Comparison of ENCODE assay signal across 24 cellular contexts in the genomic region with DNA sequence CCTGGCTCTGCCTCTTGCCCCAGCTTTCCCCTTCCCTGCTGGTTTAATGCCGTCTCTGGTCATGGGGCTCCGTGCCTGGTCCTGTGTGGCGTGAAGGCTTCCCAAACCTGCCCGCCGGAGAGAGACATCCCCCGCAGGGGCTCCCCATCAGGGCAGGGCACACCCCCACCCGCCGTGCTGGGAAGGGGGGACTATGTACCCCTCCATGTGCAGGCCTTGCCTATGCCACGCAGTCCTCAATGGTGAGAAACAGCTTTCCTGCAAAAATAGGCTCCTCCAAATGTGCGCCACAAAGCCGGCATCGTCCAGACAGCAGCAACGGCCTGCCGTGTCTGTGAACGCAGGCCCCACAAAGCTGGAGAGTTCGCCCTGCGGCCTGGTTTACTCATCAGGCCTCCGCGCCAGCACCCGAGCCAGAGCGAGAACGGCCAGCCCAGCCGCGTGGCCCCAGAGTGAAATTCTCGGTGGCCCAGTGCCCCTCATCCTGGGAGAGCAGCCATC.
"Had no signal": no experiment of that assay in that cellular context is flagged by ENCODE, and none has a peak within 500 bp of the region (broad histone marks: within the 10 kb centered on the region; RNA-seq: fewer than 3 reads in every experiment).

No MANE protein-coding gene starts in this region.

- H3K36me3 Mint-ChIP-seq: activated CD8-positive, alpha-beta memory T cell treated with anti-CD3 and anti-CD28 coated beads, Interleukin-2, amount 10 ng/mL, durations not matched to agents 7 days and 5 days; activated naive CD4-positive, alpha-beta T cell treated with anti-CD3 and anti-CD28 coated beads, Interleukin-2, amount 50 U/mL, for 72 hours had no signal

- H3K4me1 Mint-ChIP-seq: activated B cell treated with CpG ODN at 0.5 μM for 24 hours; activated CD4-positive, alpha-beta T cell treated with anti-CD3 and anti-CD28 coated beads, Interleukin-2, amount 10 ng/mL, durations not matched to agents 24 days and 14 days; activated CD8-positive, alpha-beta memory T cell treated with anti-CD3 and anti-CD28 coated beads, Interleukin-2, amount 10 ng/mL, durations not matched to agents 7 days and 5 days; activated naive CD8-positive, alpha-beta T cell treated with anti-CD3 and anti-CD28 coated beads, Interleukin-2, amount 50 U/mL, for 24 hours had no signal

- H3K9me3 Mint-ChIP-seq: activated B cell treated with CpG ODN at 0.5 μM for 24 hours; activated CD4-positive, alpha-beta T cell treated with anti-CD3 and anti-CD28 coated beads, Interleukin-2, amount 10 ng/mL, durations not matched to agents 24 days and 14 days; activated naive CD4-positive, alpha-beta T cell treated with anti-CD3 and anti-CD28 coated beads, Interleukin-2, amount 50 U/mL, for 72 hours; activated naive CD8-positive, alpha-beta T cell treated with anti-CD3 and anti-CD28 coated beads, Interleukin-2, amount 50 U/mL, for 24 hours; activated T-cell treated with anti-CD3 and anti-CD28 coated beads, Interleukin-2, amount 50 U/mL, for 24 hours; activated T-helper 1 cell treated with anti-CD3 and anti-CD28 coated beads, Interleukin-12 subunit alpha, Interleukin-12 subunit beta, Interleukin-2, Interleukin-4 antibody, amounts not matched to agents 30 ng/mL and 10 ng/mL and 1 ng/mL, durations not matched to agents 14 hours and 24 hours and 36 hours; T-helper 1 cell treated with Interleukin-12 subunit alpha and Interleukin-12 subunit beta and Interleukin-4 antibody, amounts not matched to agents 30 μg/mL and 1 μg/mL, for 36 hours had no signal

- H3K4me1 ChIP-seq: ascending aorta, body of pancreas, Peyer's patch had no signal

- H3K4me3 Mint-ChIP-seq: activated B cell treated with CpG ODN at 0.5 μM for 24 hours; activated CD4-positive, alpha-beta T cell treated with anti-CD3 and anti-CD28 coated beads, Interleukin-2, amount 10 ng/mL, durations not matched to agents 24 days and 14 days; activated CD8-positive, alpha-beta memory T cell treated with anti-CD3 and anti-CD28 coated beads, Interleukin-2, amount 10 ng/mL, durations not matched to agents 7 days and 5 days; activated naive CD8-positive, alpha-beta T cell treated with anti-CD3 and anti-CD28 coated beads, Interleukin-2, amount 50 U/mL, for 24 hours; activated T-cell treated with anti-CD3 and anti-CD28 coated beads, Interleukin-2, amount 50 U/mL, for 24 hours; activated T-helper 1 cell treated with anti-CD3 and anti-CD28 coated beads, Interleukin-12 subunit alpha, Interleukin-12 subunit beta, Interleukin-2, Interleukin-4 antibody, amounts not matched to agents 30 ng/mL and 10 ng/mL and 1 ng/mL, durations not matched to agents 14 hours and 24 hours and 36 hours; T-helper 1 cell treated with Interleukin-12 subunit alpha and Interleukin-12 subunit beta and Interleukin-4 antibody, amounts not matched to agents 30 μg/mL and 1 μg/mL, for 36 hours had no signal

- H3K27ac ChIP-seq: ascending aorta, body of pancreas, Peyer's patch had no signal

- H3K27me3 Mint-ChIP-seq: activated B cell treated with CpG ODN at 0.5 μM for 24 hours; activated CD4-positive, alpha-beta T cell treated with anti-CD3 and anti-CD28 coated beads, Interleukin-2, amount 10 ng/mL, durations not matched to agents 24 days and 14 days; activated CD8-positive, alpha-beta memory T cell treated with anti-CD3 and anti-CD28 coated beads, Interleukin-2, amount 10 ng/mL, durations not matched to agents 7 days and 5 days; activated naive CD8-positive, alpha-beta T cell treated with anti-CD3 and anti-CD28 coated beads, Interleukin-2, amount 50 U/mL, for 24 hours; activated T-cell treated with anti-CD3 and anti-CD28 coated beads, Interleukin-2, amount 50 U/mL, for 24 hours had no signal

- DNase-seq: activated B cell treated with CpG ODN at 0.5 μM for 24 hours; activated CD4-positive, alpha-beta T cell treated with anti-CD3 and anti-CD28 coated beads for 1 hour; activated CD4-positive, alpha-beta T cell treated with anti-CD3 and anti-CD28 coated beads, Interleukin-2, amount 10 ng/mL, durations not matched to agents 24 days and 14 days; activated CD4-positive, alpha-beta T cell treated with anti-CD3 and anti-CD28 coated beads, Interleukin-2, amount 50 U/mL, for 48 hours; activated CD8-positive, alpha-beta memory T cell treated with anti-CD3 and anti-CD28 coated beads, Interleukin-2, amount 10 ng/mL, durations not matched to agents 7 days and 5 days; activated effector memory CD4-positive, alpha-beta T cell treated with Interleukin-2 at 50 U/mL for 16 hours; activated naive CD4-positive, alpha-beta T cell treated with Interleukin-2 at 50 U/mL for 16 hours; activated naive CD8-positive, alpha-beta T cell treated with anti-CD3 and anti-CD28 coated beads, Interleukin-2, amount 50 U/mL, for 24 hours; activated T-cell treated with anti-CD3 and anti-CD28 coated beads, Interleukin-2, amount 50 U/mL, for 24 hours; amniotic stem cell; body of pancreas; Kasumi-1; KBM-7; NCI-H1048; NCI-H2029; NCI-H2107; NCI-H510A treated with DMSO at 0.1 percent for 48 hours; SHP77 treated with DMSO at 0.1 percent for 48 hours; T1000 had no signal

- ATAC-seq: activated CD8-positive, alpha-beta memory T cell treated with anti-CD3 and anti-CD28 coated beads, Interleukin-2, amount 10 ng/mL, durations not matched to agents 7 days and 5 days; activated naive CD4-positive, alpha-beta T cell treated with anti-CD3 and anti-CD28 coated beads, Interleukin-2, amount 50 U/mL, for 72 hours; activated naive CD8-positive, alpha-beta T cell treated with anti-CD3 and anti-CD28 coated beads, Interleukin-2, amount 50 U/mL, for 24 hours; body of pancreas had no signal

- H3K27ac Mint-ChIP-seq: activated B cell treated with CpG ODN at 0.5 μM for 24 hours; activated CD4-positive, alpha-beta T cell treated with anti-CD3 and anti-CD28 coated beads, Interleukin-2, amount 10 ng/mL, durations not matched to agents 24 days and 14 days; activated CD8-positive, alpha-beta memory T cell treated with anti-CD3 and anti-CD28 coated beads, Interleukin-2, amount 10 ng/mL, durations not matched to agents 7 days and 5 days; activated naive CD4-positive, alpha-beta T cell treated with anti-CD3 and anti-CD28 coated beads, Interleukin-2, amount 50 U/mL, for 72 hours; activated naive CD8-positive, alpha-beta T cell treated with anti-CD3 and anti-CD28 coated beads, Interleukin-2, amount 50 U/mL, for 24 hours; activated T-cell treated with anti-CD3 and anti-CD28 coated beads, Interleukin-2, amount 50 U/mL, for 24 hours; activated T-helper 1 cell treated with anti-CD3 and anti-CD28 coated beads, Interleukin-12 subunit alpha, Interleukin-12 subunit beta, Interleukin-2, Interleukin-4 antibody, amounts not matched to agents 30 ng/mL and 10 ng/mL and 1 ng/mL, durations not matched to agents 14 hours and 24 hours and 36 hours; T-helper 1 cell treated with Interleukin-12 subunit alpha and Interleukin-12 subunit beta and Interleukin-4 antibody, amounts not matched to agents 30 μg/mL and 1 μg/mL, for 36 hours had no signal

- H3K36me3 ChIP-seq: ascending aorta, Peyer's patch had no signal

- H3K9me3 ChIP-seq: ascending aorta, body of pancreas, Peyer's patch had no signal

- H3K27me3 ChIP-seq: ascending aorta, body of pancreas, Peyer's patch had no signal

- H3K4me3 ChIP-seq: ascending aorta, body of pancreas, Peyer's patch had no signal
